1 cellular context compared by ENCODE assay signal in the genomic region with DNA sequence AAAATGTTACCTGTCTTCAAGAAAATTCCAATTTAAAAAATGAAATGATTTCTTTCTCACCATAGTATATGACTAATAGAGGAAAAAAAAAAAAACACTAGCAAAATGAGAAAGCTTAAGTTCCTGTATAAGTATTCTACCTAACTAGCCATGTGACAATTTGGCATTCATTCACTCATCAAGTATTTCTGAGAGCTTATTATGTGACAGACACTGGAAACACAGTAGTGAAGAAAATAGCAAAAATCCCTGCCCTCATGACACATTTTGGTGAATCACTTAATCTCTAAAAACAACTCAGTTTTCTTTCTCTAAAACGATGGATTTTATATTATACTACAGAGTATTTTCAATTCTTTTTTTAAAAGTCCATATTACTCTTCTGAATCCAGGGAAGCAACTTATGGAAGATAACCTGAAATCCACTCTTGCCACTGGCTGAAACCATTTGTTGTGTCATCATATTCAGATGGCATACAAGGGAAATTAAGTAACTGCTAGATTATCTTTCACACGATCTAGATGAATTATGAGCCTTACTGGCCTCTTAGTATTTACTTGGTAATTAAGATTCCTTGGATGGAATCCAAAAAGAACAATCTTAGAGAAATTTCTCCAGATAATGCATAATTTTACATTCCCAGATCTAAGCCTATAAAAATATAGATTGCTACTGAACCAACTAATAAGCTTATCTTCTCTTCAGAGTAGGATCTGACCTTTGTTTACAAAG.
TF ChIP-seq lines count a peak whose summit lies in the region.

No MANE protein-coding gene starts in this region.

TF ChIP-seq in endothelial cell of umbilical vein, 7 proteins besides CTCF, POLR2A, EP300 and RAD21:
- no peak for TF ChIP-seq EZH2 (IDR thresholded peaks at IDR 0.05; ENCODE audit: borderline replicate concordance, low read depth, low read length, severe bottlenecking)
- TF ChIP-seq, protein P1, sequence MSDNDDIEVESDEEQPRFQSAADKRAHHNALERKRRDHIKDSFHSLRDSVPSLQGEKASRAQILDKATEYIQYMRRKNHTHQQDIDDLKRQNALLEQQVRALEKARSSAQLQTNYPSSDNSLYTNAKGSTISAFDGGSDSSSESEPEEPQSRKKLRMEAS (IDR thresholded peaks at IDR 0.05; ENCODE audit: insufficient read depth, insufficient read length) = no peak
- no peak for TF ChIP-seq JUN (IDR thresholded peaks at IDR 0.05; ENCODE audit: borderline replicate concordance, insufficient read depth, insufficient read length, low read depth)
- TF ChIP-seq FOS (IDR thresholded peaks at IDR 0.05; ENCODE audit: borderline replicate concordance, insufficient read depth, low read length) = no peak
- TF ChIP-seq POLR2AphosphoS5 (IDR thresholded peaks at IDR 0.05; ENCODE audit: insufficient read depth, low read depth, low read length) = no peak
- TF ChIP-seq GATA2 (IDR thresholded peaks at IDR 0.05; ENCODE audit: insufficient read depth, insufficient read length, low read depth, low read length) = peak; percentile 30
- TF ChIP-seq MYC (IDR thresholded peaks at IDR 0.05; ENCODE audit: low read depth, low read length) = no peak
TF ChIP-seq in endothelial cell of umbilical vein: peak in this region for 1.
